In genomic region chr17:50055426-50056216, GRCh38 we compare ENCODE assay signal across 7 cellular contexts. TPM values are rescaled to one million over a fixed set of nuclear protein-coding genes. Genes with fewer than 3 reads are reported as not detected.
DNase-seq lines count a peak whose midpoint lies in the region; ATAC-seq and TF ChIP-seq lines count a peak whose summit lies in the region.

ITGA3 (plus strand) TSS chr17:50056110; CDS start chr17:50056440, 330 bp downstream.

- H3K4me1 ChIP-seq in SK-N-SH (ENCODE audit: control insufficient read depth in 1 of 2, insufficient read depth in 2 of 2, low read depth in 1 of 2, low read length in 1 of 2) (peaks cover 64 to 65% of the 10 kb centered on the region in 2 experiments), ovary (ENCODE audit: insufficient read depth) (peaks cover 33% of the 10 kb centered on the region), upper lobe of left lung (peaks cover 73 to 91% (median 77%) of the 10 kb centered on the region in 4 donors)

- H3K27me3 Mint-ChIP-seq in activated naive CD8-positive, alpha-beta T cell treated with anti-CD3 and anti-CD28 coated beads, Interleukin-2, amount 50 U/mL, for 24 hours = peaks cover 21% of the 10 kb centered on the region

- H3K27ac ChIP-seq in SK-N-SH (ENCODE audit: low read depth in 2 of 2, low read length in 1 of 2) = peak within 1 kb of the TSS; percentile 90 to 100
- peak within 1 kb of the TSS; percentile 66 to 93 for H3K27ac ChIP-seq in ovary
- peak within 1 kb of the TSS; percentile 90 to 98 (median 96) for H3K27ac ChIP-seq in upper lobe of left lung

- TF ChIP-seq POLR2A in ovary (IDR thresholded peaks at IDR 0.05) = peak; percentile 36
- TF ChIP-seq POLR2A in upper lobe of left lung (IDR thresholded peaks at IDR 0.05) = peak; percentile 16 to 65 (median 44)

- DNase-seq in SK-N-SH (peak; percentile 93), Right ventricle myocardium inferior (ENCODE audit: missing footprints) (peak; percentile 84), ovary (peak; percentile 69 to 77 (median 76)), upper lobe of left lung (peak; percentile 88 to 96)
- DNase-seq in activated naive CD8-positive, alpha-beta T cell treated with anti-CD3 and anti-CD28 coated beads, Interleukin-2, amount 50 U/mL, for 24 hours = peak; percentile 56

- 0 out of 2 replicates have a peak, but pooled peaks have one; percentile 45 for TF ChIP-seq EP300 in Ishikawa (IDR thresholded peaks at IDR 0.05; ENCODE audit: borderline replicate concordance)
- peak in 1 of 2 experiments; percentile 66; a peak in 1 of 4 replicates for TF ChIP-seq EP300 in SK-N-SH (IDR thresholded peaks at IDR 0.05; ENCODE audit: borderline replicate concordance in 1 of 2, low read depth in 1 of 2, low read length in 1 of 2)
- TF ChIP-seq EP300 in ovary (IDR thresholded peaks at IDR 0.05) = no peak
- no peak for TF ChIP-seq EP300 in upper lobe of left lung (IDR thresholded peaks at IDR 0.05)

- H3K9me2 ChIP-seq in SK-N-SH = no peaks in the 10 kb centered on the region

- no peaks in the 10 kb centered on the region for H3K27me3 ChIP-seq in SK-N-SH (ENCODE audit: insufficient read depth)
- no peaks in the 10 kb centered on the region for H3K27me3 ChIP-seq in ovary
- no peaks in the 10 kb centered on the region for H3K27me3 ChIP-seq in upper lobe of left lung

- intact Hi-C loops in Right ventricle myocardium inferior (cut with DNase I) = loop anchor here (1.0 to 2.0 kb wide), 2 partner anchors 28 to 31 kb away; no protein-coding TSS in a partner anchor
- intact Hi-C loops in ovary (cut with DNase I) = no loop called here

- peak within 1 kb of the TSS; percentile 98 for H3K9ac ChIP-seq in SK-N-SH

- H3K4me3 ChIP-seq in SK-N-SH (ENCODE audit: low read depth in 2 of 2, low read length in 1 of 2) = peak within 1 kb of the TSS; percentile 90 to 91
- H3K4me3 ChIP-seq in ovary = peak within 1 kb of the TSS; percentile 80
- peak within 1 kb of the TSS; percentile 79 to 93 (median 88) for H3K4me3 ChIP-seq in upper lobe of left lung

- peaks cover 89% of the 10 kb centered on the region for H3K79me2 ChIP-seq in SK-N-SH (ENCODE audit: insufficient read depth)

- POLR2A ChIA-PET in SK-N-SH (lab: Yijun Ruan, JAX) = interaction anchor here (1.2 to 1.6 kb wide), 2 partner anchors 20 to 39 kb away, joined by 3 read pairs; no protein-coding TSS in a partner anchor

- under 1% methylated on average over 37 of the region's 65 CpGs for WGBS in SK-N-SH (ENCODE audit: low lambda C conversion rate)
- 0 to 1% (median 0%) methylated on average over 38 to 65 of the region's 65 CpGs for WGBS in ovary, 3 donors
- WGBS in upper lobe of left lung, 2 donors = 0% methylated on average over 18 to 60 of the region's 65 CpGs

- no peak within 1 kb of the TSS for H2AFZ ChIP-seq in SK-N-SH (ENCODE audit: low read depth)

- TF ChIP-seq CTCF in SK-N-SH (IDR thresholded peaks at IDR 0.05) = no peak; the same call in 1 of the 2 replicates
- no peak for TF ChIP-seq CTCF in ovary (IDR thresholded peaks at IDR 0.05)
- TF ChIP-seq CTCF in upper lobe of left lung (IDR thresholded peaks at IDR 0.05) = peak in 2 of 6 experiments; percentile 9 to 24

- peaks cover 0 to 29% of the 10 kb centered on the region in 2 experiments for H3K36me3 ChIP-seq in SK-N-SH (replicated peaks in 1 of 2; ENCODE audit: control insufficient read depth in 1 of 2, insufficient read depth in 2 of 2, low read length in 1 of 2)
- no peaks in the 10 kb centered on the region for H3K36me3 ChIP-seq in ovary
- H3K36me3 ChIP-seq in upper lobe of left lung = peaks cover 0 to 4% (median 0%) of the 10 kb centered on the region in 4 donors

- H3F3A ChIP-seq in SK-N-SH (replicated peaks; ENCODE audit: insufficient read depth) = peaks cover 87% of the 10 kb centered on the region

- H3K9me3 Mint-ChIP-seq in activated naive CD8-positive, alpha-beta T cell treated with anti-CD3 and anti-CD28 coated beads, Interleukin-2, amount 50 U/mL, for 24 hours = no peaks in the 10 kb centered on the region

- peak; percentile 55 for ATAC-seq in GM18867 (IDR thresholded peaks at IDR 0.05; ENCODE audit: unreplicated experiment)
- peak; percentile 11 for ATAC-seq in activated naive CD8-positive, alpha-beta T cell treated with anti-CD3 and anti-CD28 coated beads, Interleukin-2, amount 50 U/mL, for 24 hours
- peak; percentile 64 for ATAC-seq in Right ventricle myocardium inferior
- ATAC-seq in upper lobe of left lung (ENCODE audit: low FRiP score in 2 of 2) = peak; percentile 74 to 84

- CTCF ChIA-PET in SK-N-SH (lab: Yijun Ruan, JAX) = interaction anchor here (0.7 to 9.0 kb wide), 25 partner anchors 8 to 486 kb away, joined by 3 to 126 read pairs (median 5); partner anchors contain the start of genes DLX3 and PDK2

- H3K4me3 Mint-ChIP-seq in activated naive CD8-positive, alpha-beta T cell treated with anti-CD3 and anti-CD28 coated beads, Interleukin-2, amount 50 U/mL, for 24 hours = peak within 1 kb of the TSS; percentile 78

- H3K9me3 ChIP-seq in SK-N-SH (no peaks in the 10 kb centered on the region), ovary (no peaks in the 10 kb centered on the region), upper lobe of left lung (no peaks in the 10 kb centered on the region)

- TF ChIP-seq RAD21 in Ishikawa (IDR thresholded peaks at IDR 0.05; ENCODE audit: low read depth) (peak; percentile 10; the same call in 1 of the 2 replicates), SK-N-SH (IDR thresholded peaks at IDR 0.05; ENCODE audit: low read length) (peak; percentile 2; the same call in 1 of the 2 replicates)

- H3K36me3 Mint-ChIP-seq in activated naive CD8-positive, alpha-beta T cell treated with anti-CD3 and anti-CD28 coated beads, Interleukin-2, amount 50 U/mL, for 24 hours (ENCODE audit: low read depth) = no peaks in the 10 kb centered on the region

- H3K4me1 Mint-ChIP-seq in activated naive CD8-positive, alpha-beta T cell treated with anti-CD3 and anti-CD28 coated beads, Interleukin-2, amount 50 U/mL, for 24 hours = peaks cover 30% of the 10 kb centered on the region

- H4K20me1 ChIP-seq in SK-N-SH (ENCODE audit: insufficient read depth) = no peaks in the 10 kb centered on the region

- H3K27ac Mint-ChIP-seq in activated naive CD8-positive, alpha-beta T cell treated with anti-CD3 and anti-CD28 coated beads, Interleukin-2, amount 50 U/mL, for 24 hours = no peak within 1 kb of the TSS

- H3K4me2 ChIP-seq in SK-N-SH = peak within 1 kb of the TSS; percentile 96

TF ChIP-seq in Ishikawa, 13 proteins besides CTCF, POLR2A, EP300 and RAD21:
- TF ChIP-seq EGR1 (IDR thresholded peaks at IDR 0.05) (peak; percentile 25; the same call in 1 of the 2 replicates), ZBTB7A (IDR thresholded peaks at IDR 0.05; ENCODE audit: low read depth) (peak; percentile 61; the same call in 1 of the 2 replicates), FOXM1 (IDR thresholded peaks at IDR 0.05; ENCODE audit: borderline replicate concordance, low read depth) (no peak), TEAD4 (IDR thresholded peaks at IDR 0.05) (no peak), NFIC (IDR thresholded peaks at IDR 0.05) (peak; percentile 8; the same call in 1 of the 2 replicates), TCF12 (IDR thresholded peaks at IDR 0.05; ENCODE audit: low read depth) (peak; percentile 45; the same call in 1 of the 2 replicates)

TF ChIP-seq in SK-N-SH, 30 proteins besides CTCF, POLR2A, EP300 and RAD21 (continues in another document):
- TF ChIP-seq RFX5 (IDR thresholded peaks at IDR 0.05; ENCODE audit: low read length) (no peak), POLR2AphosphoS5 (IDR thresholded peaks at IDR 0.05; ENCODE audit: low read depth, low read length) (peak; percentile 44), RXRA (IDR thresholded peaks at IDR 0.05; ENCODE audit: borderline replicate concordance, low read depth) (no peak), SIN3A (IDR thresholded peaks at IDR 0.05; ENCODE audit: borderline replicate concordance, low read depth, low read length) (peak; percentile 50; the same call in 1 of the 2 replicates), ZBTB33 (IDR thresholded peaks at IDR 0.05; ENCODE audit: borderline replicate concordance, low read depth) (peak; percentile 19; the same call in 1 of the 2 replicates), USF2 (IDR thresholded peaks at IDR 0.05; ENCODE audit: borderline replicate concordance, low read depth, low read length) (no peak), TCF12 (IDR thresholded peaks at IDR 0.05) (peak; percentile 84), SMC3 (IDR thresholded peaks at IDR 0.05; ENCODE audit: low read depth, low read length) (no peak; the same call in 1 of the 2 replicates), MAX (IDR thresholded peaks at IDR 0.05; ENCODE audit: low read depth) (peak; percentile 88), FOSL2 (IDR thresholded peaks at IDR 0.05; ENCODE audit: borderline replicate concordance, low read depth) (no peak; the same call in 1 of the 2 replicates), NFIC (IDR thresholded peaks at IDR 0.05; ENCODE audit: borderline replicate concordance) (peak; percentile 77)

RNA-seq across cellular contexts. Expression of gene ITGA3, which starts in this region (rescaled TPM):
- polyA plus RNA-seq in SK-N-SH (2012; rRNA removed) (543 and 766 TPM in 2 replicates), ovary (10 to 100 TPM; 28.2 to 34.2 TPM)
- 239 and 423 TPM in 2 replicates for polyA plus RNA-seq in SK-N-SH (2012; cell fraction: cytosol; rRNA removed)
- 1,445 and 1,576 TPM in 2 replicates for polyA plus RNA-seq in SK-N-SH (2012; cell fraction: nucleus; rRNA removed)
- total RNA-seq in Right ventricle myocardium inferior (16.4 TPM), ovary (100 to 1,000 TPM in 1 of 7 donors, 10 to 100 TPM in 6; 23.6 to 132 (median 41.7) TPM), upper lobe of left lung (100 to 1,000 TPM; 193 to 469 (median 350) TPM)

Comparison
In these comparisons a context has a peak if more than half of its experiments do, and no peak if none do; other contexts are left out.
1. Peak in every context shown above with its lines: DNase-seq, ATAC-seq, H3K4me3 ChIP-seq and H3K27ac ChIP-seq.
2. RNA of gene ITGA3 (polyA plus RNA-seq): 239 to 1,576 TPM in SK-N-SH; 28.2 to 34.2 TPM in ovary; every median in the first group is over 4 times any median in the second.
3. ATAC-seq: peak in every context shown above with its lines; median percentile 79 in upper lobe of left lung; 64 in Right ventricle myocardium inferior; 55 in GM18867; 11 in activated naive CD8-positive, alpha-beta T cell treated with anti-CD3 and anti-CD28 coated beads, Interleukin-2, amount 50 U/mL, for 24 hours.